14 cellular contexts compared by ENCODE assay signal in genomic region chr4:91171217-91171616, GRCh38.
"Had no signal": no experiment of that assay in that cellular context is flagged by ENCODE, and none has a peak within 500 bp of the region (broad histone marks: within the 10 kb centered on the region; RNA-seq: fewer than 3 reads in every experiment).

No MANE protein-coding gene starts in this region.

- H3K9me3 Mint-ChIP-seq: activated naive CD8-positive, alpha-beta T cell treated with anti-CD3 and anti-CD28 coated beads, Interleukin-2, amount 10 ng/mL, durations not matched to agents 7 days and 5 days had no signal

- H2AFZ ChIP-seq: neural progenitor cell had no signal

- H3K4me1 Mint-ChIP-seq: activated CD4-positive, alpha-beta T cell treated with anti-CD3 and anti-CD28 coated beads, Interleukin-2, amount 10 ng/mL, durations not matched to agents 7 days and 5 days; activated naive CD8-positive, alpha-beta T cell treated with anti-CD3 and anti-CD28 coated beads, Interleukin-2, amount 10 ng/mL, durations not matched to agents 7 days and 5 days; naive B cell; neural progenitor cell had no signal

- H3K27ac Mint-ChIP-seq: activated CD4-positive, alpha-beta T cell treated with anti-CD3 and anti-CD28 coated beads, Interleukin-2, amount 10 ng/mL, durations not matched to agents 7 days and 5 days; activated naive CD8-positive, alpha-beta T cell treated with anti-CD3 and anti-CD28 coated beads, Interleukin-2, amount 10 ng/mL, durations not matched to agents 7 days and 5 days; activated T-helper 1 cell treated with anti-CD3 and anti-CD28 coated beads, Interleukin-12 subunit alpha, Interleukin-12 subunit beta, Interleukin-2, Interleukin-4 antibody, amounts not matched to agents 30 ng/mL and 10 ng/mL and 1 ng/mL, durations not matched to agents 14 hours and 24 hours and 36 hours; naive B cell; neural progenitor cell; T-helper 2 cell treated with Interferon-gamma antibody and Interleukin-4, amounts not matched to agents 5 μg/mL and 100 μg/mL, for 36 hours had no signal

- DNase-seq: activated CD4-positive, alpha-beta T cell treated with anti-CD3 and anti-CD28 coated beads, Interleukin-2, amount 10 ng/mL, durations not matched to agents 7 days and 5 days; activated naive CD8-positive, alpha-beta T cell treated with anti-CD3 and anti-CD28 coated beads, Interleukin-2, amount 10 ng/mL, durations not matched to agents 7 days and 5 days; colonic mucosa; heart right ventricle; naive B cell; ovary; spleen; stomach; testis; upper lobe of left lung had no signal

- H3K4me3 Mint-ChIP-seq: activated CD4-positive, alpha-beta T cell treated with anti-CD3 and anti-CD28 coated beads, Interleukin-2, amount 10 ng/mL, durations not matched to agents 7 days and 5 days; activated naive CD8-positive, alpha-beta T cell treated with anti-CD3 and anti-CD28 coated beads, Interleukin-2, amount 10 ng/mL, durations not matched to agents 7 days and 5 days; activated T-helper 1 cell treated with anti-CD3 and anti-CD28 coated beads, Interleukin-12 subunit alpha, Interleukin-12 subunit beta, Interleukin-2, Interleukin-4 antibody, amounts not matched to agents 30 ng/mL and 10 ng/mL and 1 ng/mL, durations not matched to agents 14 hours and 24 hours and 36 hours; naive B cell; neural progenitor cell; T-helper 2 cell treated with Interferon-gamma antibody and Interleukin-4, amounts not matched to agents 5 μg/mL and 100 μg/mL, for 36 hours had no signal

- H3K27me3 ChIP-seq: colonic mucosa, gastroesophageal sphincter, heart right ventricle, neural progenitor cell, ovary, spleen, stomach, testis, upper lobe of left lung had no signal

- H3K4me2 ChIP-seq: neural progenitor cell had no signal

- H3K27me3 Mint-ChIP-seq: activated CD4-positive, alpha-beta T cell treated with anti-CD3 and anti-CD28 coated beads, Interleukin-2, amount 10 ng/mL, durations not matched to agents 7 days and 5 days; activated naive CD8-positive, alpha-beta T cell treated with anti-CD3 and anti-CD28 coated beads, Interleukin-2, amount 10 ng/mL, durations not matched to agents 7 days and 5 days; naive B cell had no signal

- H3K27ac ChIP-seq: colonic mucosa, gastroesophageal sphincter, heart right ventricle, neural progenitor cell, ovary, spleen, stomach, testis, upper lobe of left lung had no signal

- H3K4me1 ChIP-seq: colonic mucosa, gastroesophageal sphincter, heart right ventricle, neural progenitor cell, spleen, stomach, testis, upper lobe of left lung had no signal

- H3K9me3 ChIP-seq: colonic mucosa, gastroesophageal sphincter, ovary, testis had no signal

- H3K4me3 ChIP-seq: colonic mucosa, gastroesophageal sphincter, heart right ventricle, neural progenitor cell, ovary, spleen, stomach, testis, upper lobe of left lung had no signal

- H3K36me3 Mint-ChIP-seq: activated naive CD8-positive, alpha-beta T cell treated with anti-CD3 and anti-CD28 coated beads, Interleukin-2, amount 10 ng/mL, durations not matched to agents 7 days and 5 days; neural progenitor cell had no signal

- H3K36me3 ChIP-seq: colonic mucosa, gastroesophageal sphincter, heart right ventricle, neural progenitor cell, ovary, spleen, stomach, upper lobe of left lung had no signal
